Comparison of ENCODE assay signal across 8 cellular contexts in the genomic region with DNA sequence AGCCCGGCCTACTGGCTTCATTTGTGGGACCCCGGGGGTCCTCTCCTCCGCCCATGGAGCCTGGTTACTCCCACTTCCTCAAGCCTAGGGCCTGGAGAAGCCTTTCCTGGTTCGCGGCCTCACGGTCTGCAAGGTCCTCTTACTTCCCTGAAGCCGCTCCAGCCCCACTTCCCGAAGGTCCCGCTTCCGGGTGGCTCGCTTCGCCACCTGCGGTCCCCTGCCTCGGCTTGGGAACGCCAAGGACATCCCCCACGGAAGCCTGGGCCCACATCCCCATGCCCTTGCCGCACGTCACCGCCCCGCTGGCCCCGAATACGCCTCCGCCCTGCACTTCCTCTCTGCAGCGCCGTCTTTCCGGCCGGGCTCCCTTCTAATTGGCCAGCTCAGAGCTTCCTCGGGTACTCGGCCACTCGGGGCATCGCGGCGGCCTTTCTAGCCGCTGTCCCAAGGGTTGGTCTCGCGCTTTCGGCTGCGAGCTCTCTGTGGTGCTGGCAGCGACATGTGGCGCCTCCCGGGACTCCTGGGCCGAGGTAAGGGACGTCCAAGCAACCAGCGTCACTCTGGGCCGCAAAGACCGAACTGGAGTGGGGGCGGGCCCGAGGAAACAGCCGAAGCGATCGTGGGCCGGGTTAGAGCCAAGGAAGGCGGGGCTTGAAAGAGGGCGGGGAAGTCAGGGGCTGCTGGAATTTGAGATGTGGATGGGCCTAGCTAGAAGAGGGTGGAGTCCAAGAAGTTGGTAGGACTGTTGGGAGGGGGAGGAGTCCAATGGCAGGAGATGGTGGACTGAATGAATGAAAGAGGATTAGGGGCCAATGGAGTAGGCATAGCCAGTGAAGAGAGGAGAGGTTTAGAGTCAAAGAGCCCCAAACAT. TPM values are rescaled to one million over a fixed set of nuclear protein-coding genes. Genes with fewer than 3 reads are reported as not detected.
DNase-seq lines count a peak whose midpoint lies in the region; ATAC-seq, FAIRE-seq and TF ChIP-seq lines count a peak whose summit lies in the region.

A gene with protein sequence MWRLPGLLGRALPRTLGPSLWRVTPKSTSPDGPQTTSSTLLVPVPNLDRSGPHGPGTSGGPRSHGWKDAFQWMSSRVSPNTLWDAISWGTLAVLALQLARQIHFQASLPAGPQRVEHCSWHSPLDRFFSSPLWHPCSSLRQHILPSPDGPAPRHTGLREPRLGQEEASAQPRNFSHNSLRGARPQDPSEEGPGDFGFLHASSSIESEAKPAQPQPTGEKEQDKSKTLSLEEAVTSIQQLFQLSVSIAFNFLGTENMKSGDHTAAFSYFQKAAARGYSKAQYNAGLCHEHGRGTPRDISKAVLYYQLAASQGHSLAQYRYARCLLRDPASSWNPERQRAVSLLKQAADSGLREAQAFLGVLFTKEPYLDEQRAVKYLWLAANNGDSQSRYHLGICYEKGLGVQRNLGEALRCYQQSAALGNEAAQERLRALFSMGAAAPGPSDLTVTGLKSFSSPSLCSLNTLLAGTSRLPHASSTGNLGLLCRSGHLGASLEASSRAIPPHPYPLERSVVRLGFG (plus strand): TSS at position 429 of the 871 bp plus-strand sequence. CDS start 71 bp downstream, at position 500.

- CTCF ChIA-PET in BJ (lab: Yijun Ruan, JAX): interaction anchor here (0.7 to 4.2 kb wide), 8 partner anchors 10 to 790 kb away, joined by 3 to 23 read pairs (median 8); a partner anchor contains a TSS

- peak; percentile 99 for FAIRE-seq in GM19239 (lab: Jason Lieb, UNC)

- no peak for TF ChIP-seq CTCF in BJ (IDR thresholded peaks at IDR 0.05; ENCODE audit: insufficient read depth, low read depth, low read length)

- ATAC-seq in HG03457 (IDR thresholded peaks at IDR 0.05; ENCODE audit: unreplicated experiment): peak; percentile 96
- peak; percentile 95 for ATAC-seq in left lobe of liver

- DNase-seq in BJ (ENCODE audit: low read depth) (peak; percentile 62), GM19239 (ENCODE audit: insufficient read length, low spot score) (peak; percentile 90), NCI-H526 treated with DMSO at 0.1 percent for 48 hours (lab: John Stamatoyannopoulos, UW) (peak; percentile 94), dedifferentiated amniotic fluid mesenchymal stem cell (ENCODE audit: extremely low spot score) (peak; percentile 93), left lobe of liver (ENCODE audit: low spot score) (peak; percentile 94)
- peak; percentile 86 for DNase-seq in activated CD4-positive, alpha-beta T cell treated with anti-CD3 and anti-CD28 coated beads, Interleukin-2, amount 50 U/mL, for 1 hour
- DNase-seq in stimulated activated CD4-positive, alpha-beta T cell treated with anti-CD3 and anti-CD28 coated beads, Interleukin-2, amount 100 ng/mL, for 4 hours (ENCODE audit: low read depth): peak; percentile 89

- H3K36me3 ChIP-seq in BJ (ENCODE audit: control insufficient read depth, insufficient read depth, low read length): peaks cover 17% of the 10 kb centered on the region

- H3K27me3 ChIP-seq in BJ (ENCODE audit: control insufficient read depth, insufficient read depth, low read length): no peaks in the 10 kb centered on the region

- peak within 1 kb of the TSS; percentile 65 for H3K4me3 ChIP-seq in BJ (ENCODE audit: low read depth, low read length)

- POLR2A ChIA-PET in BJ (lab: Charles Lee): interaction anchor here (0.6 to 1.5 kb wide), 3 partner anchors 10 to 74 kb away, joined by 3 to 12 read pairs (median 4); no protein-coding TSS in a partner anchor

RNA-seq across cellular contexts. Expression of the gene that starts here (rescaled TPM):
- 65.4 and 110 TPM in 2 replicates for polyA plus RNA-seq in BJ (2011; rRNA removed)
- polyA minus RNA-seq in BJ (2011; rRNA and poly(A)+ RNA removed): 53.6 and 89.9 TPM in 2 replicates
- 37.8 TPM for total RNA-seq in left lobe of liver

Comparison
In these comparisons a context has a peak if more than half of its experiments do, and no peak if none do; other contexts are left out.
1. Peak in every context shown above with its lines: DNase-seq, ATAC-seq and H3K4me3 ChIP-seq.